ENCODE assay signal across 8 cellular contexts in genomic region chr9:36765468-36766341, GRCh38.
DNase-seq lines count a peak whose midpoint lies in the region; ATAC-seq and TF ChIP-seq lines count a peak whose summit lies in the region.

No MANE protein-coding gene starts in this region.

- H3K4me1 ChIP-seq in foreskin keratinocyte: no peaks in the 10 kb centered on the region

- POLR2A ChIA-PET in CD4-positive, alpha-beta T cell (lab: Charles Lee): interaction anchor here (0.6 to 1.6 kb wide), 6 partner anchors 23 to 826 kb away, joined by 3 to 6 read pairs (median 4); partner anchors contain the start of genes GNE, RNF38, TOMM5 and ZCCHC7

- H3K9me3 ChIP-seq in CD4-positive, alpha-beta T cell (ENCODE audit: control insufficient read depth, low read length): no peaks in the 10 kb centered on the region

- CTCF ChIA-PET in CD4-positive, alpha-beta T cell (lab: Charles Lee): interaction anchor here (0.9 kb wide), 1 partner anchor 37 kb away, joined by 3 read pairs; no protein-coding TSS in a partner anchor

- H3K9me3 Mint-ChIP-seq in CD4-positive, alpha-beta T cell: no peaks in the 10 kb centered on the region

- no peaks in the 10 kb centered on the region for H3K36me3 Mint-ChIP-seq in CD4-positive, alpha-beta T cell (ENCODE audit: low read depth)

- TF ChIP-seq CTCF in CD4-positive, alpha-beta T cell (IDR thresholded peaks at IDR 0.05): no peak
- TF ChIP-seq CTCF in HL-60 (IDR thresholded peaks at IDR 0.05; ENCODE audit: insufficient read depth, low read length): no peak
- no peak for TF ChIP-seq CTCF in foreskin keratinocyte (conservative IDR thresholded peaks at IDR 0.05)

- H3K4me1 Mint-ChIP-seq in CD4-positive, alpha-beta T cell (ENCODE audit: low read depth): no peaks in the 10 kb centered on the region

- peak; percentile 77 to 92 (median 87) for DNase-seq in CD4-positive, alpha-beta T cell
- DNase-seq in HL-60 (ENCODE audit: low read depth in 1 of 2, low spot score in 1 of 2) (peak; percentile 86 to 90), NOMO-1 treated with dmso at 0.1 percent for 144 hours (lab: John Stamatoyannopoulos, UW; ENCODE audit: unreplicated experiment) (peak; percentile 44), activated T-cell treated with anti-CD3 and anti-CD28 coated beads for 48 hours (ENCODE audit: low read depth) (peak; percentile 89), foreskin keratinocyte (peak in 1 of 2 donors; percentile 65), occipital lobe (lab: John Stamatoyannopoulos, UW) (peak; percentile 81), superior temporal gyrus (ENCODE audit: extremely low spot score) (peak; percentile 90)

- peak; percentile 99 for ATAC-seq in CD4-positive, alpha-beta T cell (ENCODE audit: poor library complexity)
- ATAC-seq in GM19463 (IDR thresholded peaks at IDR 0.05; ENCODE audit: unreplicated experiment) (peak; percentile 98), foreskin keratinocyte (peak; percentile 74)

- peaks cover 16% of the 10 kb centered on the region for H3K27me3 Mint-ChIP-seq in CD4-positive, alpha-beta T cell

- peak overlapping the region; percentile 32 for H3K4me3 ChIP-seq in HL-60 (replicated peaks; ENCODE audit: insufficient read depth, low read length)

- no peak overlapping the region for H3K27ac Mint-ChIP-seq in CD4-positive, alpha-beta T cell

- intact Hi-C loops in CD4-positive, alpha-beta T cell (cut with DNase I, micrococcal nuclease): loop anchor here in 1 of 2 experiments (5.0 to 10.0 kb wide), 8 partner anchors 359 to 1661 kb away; partner anchors contain the start of genes CREB3, GRHPR, POLR1E and RECK

- no peak overlapping the region for H3K27ac ChIP-seq in CD4-positive, alpha-beta T cell (ENCODE audit: low read depth, low read length)
- H3K27ac ChIP-seq in HL-60 (replicated peaks): no peak overlapping the region
- H3K27ac ChIP-seq in foreskin keratinocyte: no peak overlapping the region

- H3K4me3 Mint-ChIP-seq in CD4-positive, alpha-beta T cell: no peak overlapping the region

- peaks cover 3% of the 10 kb centered on the region for H3K27me3 ChIP-seq in CD4-positive, alpha-beta T cell (ENCODE audit: control insufficient read depth, insufficient read depth, low read length)
- H3K27me3 ChIP-seq in HL-60 (ENCODE audit: insufficient read depth, poor library complexity, severe bottlenecking): peaks cover 2% of the 10 kb centered on the region
- peaks cover 7% of the 10 kb centered on the region for H3K27me3 ChIP-seq in foreskin keratinocyte
